In the genomic region with DNA sequence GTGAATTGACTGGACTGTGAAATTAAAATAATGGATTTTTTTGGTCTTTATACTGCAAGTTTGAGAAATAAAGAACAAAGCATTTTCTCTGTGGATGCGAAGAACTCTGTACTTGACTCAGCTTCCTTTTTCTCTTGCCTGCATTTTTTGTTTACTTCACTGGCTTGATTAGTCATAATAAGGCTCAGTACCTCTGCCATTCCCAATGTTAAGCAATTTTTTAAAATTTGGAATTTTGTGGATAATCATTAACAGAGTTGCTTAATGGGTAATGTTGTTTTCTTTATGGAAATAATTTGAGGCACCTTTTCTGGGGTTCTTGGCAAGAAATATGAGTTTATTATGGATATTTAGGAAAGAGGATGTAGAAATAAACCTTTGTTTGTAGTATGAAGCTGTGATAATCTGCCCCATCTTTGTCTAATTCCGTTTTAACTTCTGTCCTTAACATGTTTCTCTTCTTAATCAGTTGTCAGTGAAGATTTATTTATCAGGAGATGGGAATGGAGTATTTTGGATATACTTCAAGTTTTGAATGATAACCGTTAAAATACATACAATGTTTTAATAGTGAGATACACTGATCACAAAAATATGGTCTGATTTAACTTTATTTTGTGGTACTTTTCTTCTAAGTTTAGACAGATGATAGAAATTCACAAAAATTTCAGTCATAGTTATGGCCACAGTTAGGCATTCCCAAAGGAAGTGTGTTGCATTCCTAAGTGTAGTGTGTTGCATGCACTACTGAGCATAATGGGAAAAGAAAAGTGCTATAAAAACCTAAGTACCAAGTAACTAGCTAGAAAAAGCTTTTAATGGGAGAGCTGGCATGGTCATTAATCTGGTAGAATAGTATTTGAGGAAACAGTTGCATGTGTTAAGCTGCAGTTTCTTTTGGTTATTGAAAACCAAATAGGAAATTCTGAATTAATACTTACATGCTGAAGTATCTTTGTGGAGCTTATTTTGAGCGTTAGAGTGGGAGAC, we compare ENCODE assay signal across 8 cellular contexts. TPM values are rescaled to one million over a fixed set of nuclear protein-coding genes. Genes with fewer than 3 reads are reported as not detected.
DNase-seq lines count a peak whose midpoint lies in the region; ATAC-seq, FAIRE-seq and TF ChIP-seq lines count a peak whose summit lies in the region.

No MANE protein-coding gene starts in this region.

- H3K4me3 Mint-ChIP-seq in activated CD8-positive, alpha-beta T cell treated with anti-CD3 and anti-CD28 coated beads for 36 hours: peak overlapping the region; percentile 63

- peaks cover 13% of the 10 kb centered on the region for H3K36me3 Mint-ChIP-seq in activated CD8-positive, alpha-beta T cell treated with anti-CD3 and anti-CD28 coated beads for 36 hours (ENCODE audit: low read depth)

- no peak for TF ChIP-seq POLR2A in GM12892 (IDR thresholded peaks at IDR 0.05; ENCODE audit: low read depth, low read length)

- POLR2A ChIA-PET in activated CD8-positive, alpha-beta T cell treated with anti-CD3 and anti-CD28 coated beads for 36 hours (lab: Charles Lee): interaction anchor here (1.0 to 1.7 kb wide), 3 partner anchors 13 to 29 kb away, joined by 3 to 5 read pairs (median 3); no protein-coding TSS in a partner anchor

- ATAC-seq in activated CD8-positive, alpha-beta T cell treated with anti-CD3 and anti-CD28 coated beads for 36 hours: peak; percentile 59
- ATAC-seq in HG03432 (IDR thresholded peaks at IDR 0.05; ENCODE audit: unreplicated experiment) (no peak), GM19455 (IDR thresholded peaks at IDR 0.05; ENCODE audit: unreplicated experiment) (no peak)

- DNase-seq in GM12892 (ENCODE audit: insufficient read length) (no peak), OCI-M1 (lab: John Stamatoyannopoulos, UW) (no peak), UCSD-AML1 (lab: John Stamatoyannopoulos, UW; ENCODE audit: unreplicated experiment) (no peak)
- DNase-seq in activated CD8-positive, alpha-beta T cell treated with anti-CD3 and anti-CD28 coated beads for 36 hours: no peak

- H3K4me1 ChIP-seq in ACC112 (ENCODE audit: control insufficient read depth, insufficient read depth, low read length, unreplicated experiment): peaks cover 33% of the 10 kb centered on the region

- H3K79me2 ChIP-seq in ACC112 (ENCODE audit: control insufficient read depth, insufficient read depth, low read length, unreplicated experiment): peaks cover 85% of the 10 kb centered on the region

- no peaks in the 10 kb centered on the region for H3K9me3 Mint-ChIP-seq in activated CD8-positive, alpha-beta T cell treated with anti-CD3 and anti-CD28 coated beads for 36 hours

- no peaks in the 10 kb centered on the region for H3K27me3 Mint-ChIP-seq in activated CD8-positive, alpha-beta T cell treated with anti-CD3 and anti-CD28 coated beads for 36 hours

- FAIRE-seq in GM12892 (lab: Jason Lieb, UNC): peak; percentile 36
- FAIRE-seq in islet of Langerhans (lab: Jason Lieb, UNC): peak; percentile 41

- no peaks in the 10 kb centered on the region for H3K36me3 ChIP-seq in ACC112 (ENCODE audit: insufficient read depth, low read length)

- TF ChIP-seq CTCF in activated CD8-positive, alpha-beta T cell treated with anti-CD3 and anti-CD28 coated beads for 36 hours (IDR thresholded peaks at IDR 0.05): no peak

- H3K4me1 Mint-ChIP-seq in activated CD8-positive, alpha-beta T cell treated with anti-CD3 and anti-CD28 coated beads for 36 hours (ENCODE audit: low read depth): peaks cover 71% of the 10 kb centered on the region

- peak overlapping the region; percentile 16 for H2AFZ ChIP-seq in ACC112 (ENCODE audit: low read length, unreplicated experiment)

- H3K27ac ChIP-seq in ACC112 (ENCODE audit: low read depth, low read length): peak overlapping the region; percentile 74

- H3K27ac Mint-ChIP-seq in activated CD8-positive, alpha-beta T cell treated with anti-CD3 and anti-CD28 coated beads for 36 hours: peak overlapping the region; percentile 52

- intact Hi-C loops in activated CD8-positive, alpha-beta T cell treated with anti-CD3 and anti-CD28 coated beads for 36 hours (cut with micrococcal nuclease): no loop called here

- peak overlapping the region; percentile 8 for H3K4me3 ChIP-seq in ACC112 (ENCODE audit: low read depth, low read length)

- no peaks in the 10 kb centered on the region for H3K27me3 ChIP-seq in ACC112 (ENCODE audit: insufficient read depth, low read length)

- CTCF ChIA-PET in activated CD8-positive, alpha-beta T cell treated with anti-CD3 and anti-CD28 coated beads for 36 hours (lab: Charles Lee): interaction anchor here (0.7 to 1.9 kb wide), 7 partner anchors 10 to 210 kb away, joined by 3 to 12 read pairs (median 6); no protein-coding TSS in a partner anchor

RNA-seq across cellular contexts. Expression of gene WNK1, which starts 27.7 kb away (rescaled TPM):
- 83.8 TPM for polyA plus RNA-seq in GM12892 (2012; ENCODE audit: missing spikeins)
- 100 to 1,000 TPM; 142 to 143 TPM for total RNA-seq in activated CD8-positive, alpha-beta T cell treated with anti-CD3 and anti-CD28 coated beads for 36 hours
